Comparison of ENCODE assay signal across 18 cellular contexts in the genomic region with DNA sequence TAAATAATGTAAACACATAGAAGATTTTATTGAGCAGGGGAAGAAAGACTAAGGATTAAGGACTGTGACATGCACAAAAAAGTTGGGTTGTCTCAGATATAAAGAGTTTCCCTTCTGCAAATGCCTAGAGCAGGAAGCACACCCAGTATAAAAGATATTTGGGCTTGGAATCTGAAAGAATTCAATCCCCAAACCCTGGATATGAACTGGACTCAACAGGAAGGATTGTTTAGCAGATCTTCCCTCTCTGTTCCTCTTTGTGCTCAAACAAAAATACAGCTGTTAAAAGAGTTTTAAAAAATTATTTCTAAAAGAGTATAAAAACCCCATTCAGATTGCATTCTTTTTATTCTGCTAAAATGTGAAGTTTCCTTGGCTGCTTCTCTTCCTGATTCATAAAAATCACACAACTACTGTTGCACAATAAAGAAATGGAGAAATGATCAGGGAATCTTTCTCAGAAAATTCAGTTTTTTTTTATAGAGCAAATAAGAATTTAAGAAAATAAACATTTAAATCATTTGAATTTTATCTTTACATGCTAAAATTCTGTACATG.
DNase-seq lines count a peak whose midpoint lies in the region; ATAC-seq, FAIRE-seq and TF ChIP-seq lines count a peak whose summit lies in the region.
"Had no signal": no experiment of that assay in that cellular context is flagged by ENCODE, and none has a peak within 500 bp of the region (broad histone marks: within the 10 kb centered on the region; RNA-seq: fewer than 3 reads in every experiment).

No MANE protein-coding gene starts in this region.

- no peak for TF ChIP-seq CTCF in HCT116 (IDR thresholded peaks at IDR 0.05 in 2 of 3, conservative IDR thresholded peaks at IDR 0.05 in 1 of 3; ENCODE audit: borderline replicate concordance in 1 of 3, insufficient read depth in 1 of 3, low read depth in 2 of 3, low read length in 2 of 3)
- no peak for TF ChIP-seq CTCF in astrocyte (IDR thresholded peaks at IDR 0.05; ENCODE audit: insufficient read depth, low read depth, low read length)
- TF ChIP-seq CTCF in stomach (IDR thresholded peaks at IDR 0.05): no peak

- no peak overlapping the region for H2AFZ ChIP-seq in HCT116 (ENCODE audit: low read depth, low read length, poor library complexity, severe bottlenecking)
- no peak overlapping the region for H2AFZ ChIP-seq in astrocyte (ENCODE audit: low read depth, low read length)

- H3K27ac Mint-ChIP-seq in astrocyte (ENCODE audit: unreplicated experiment): peak overlapping the region; percentile 5
- H3K27ac Mint-ChIP-seq: activated T-helper 1 cell treated with anti-CD3 and anti-CD28 coated beads, Interleukin-12 subunit alpha, Interleukin-12 subunit beta, Interleukin-2, Interleukin-4 antibody, amounts not matched to agents 30 ng/mL and 10 ng/mL and 1 ng/mL, durations not matched to agents 14 hours and 24 hours and 36 hours had no signal

- H3K27me3 ChIP-seq in HCT116 (ENCODE audit: insufficient read depth, low read length) (no peaks in the 10 kb centered on the region), astrocyte (ENCODE audit: insufficient read depth, low read length) (no peaks in the 10 kb centered on the region), stomach (no peaks in the 10 kb centered on the region)
- H3K27me3 ChIP-seq: adrenal gland had no signal

- H3K36me3 Mint-ChIP-seq in astrocyte (ENCODE audit: low read depth, unreplicated experiment): peaks cover 9% of the 10 kb centered on the region

- no peaks in the 10 kb centered on the region for H3K36me3 ChIP-seq in HCT116 (ENCODE audit: control insufficient read depth in 1 of 2, insufficient read depth in 2 of 2, low read length in 2 of 2)
- H3K36me3 ChIP-seq in astrocyte (ENCODE audit: insufficient read depth, low read length): peaks cover 13% of the 10 kb centered on the region
- H3K36me3 ChIP-seq in stomach: peaks cover 0 to 4% (median 0%) of the 10 kb centered on the region in 4 donors
- H3K36me3 ChIP-seq: adrenal gland had no signal

- DNase-seq in HCT116 (ENCODE audit: low read depth, low spot score): no peak
- no peak for DNase-seq in astrocyte (ENCODE audit: low read depth)
- peak; percentile 81 for DNase-seq in foreskin melanocyte
- DNase-seq in stomach: no peak
- no peak for DNase-seq in mucosa of gallbladder (ENCODE audit: low spot score)
- no peak for DNase-seq in NAMALWA (ENCODE audit: low spot score)
- DNase-seq in activated CD4-positive, alpha-beta T cell treated with anti-CD3 and anti-CD28 coated beads, Interleukin-2, amount 50 U/mL, for 1 hour: no peak
- DNase-seq: adrenal gland; DND-41; NCI-H2029; NCI-H524; right cardiac atrium; stimulated activated CD4-positive, alpha-beta T cell treated with anti-CD3 and anti-CD28 coated beads, Interleukin-4, amount 100 ng/mL, for 1 hour; stimulated activated CD8-positive, alpha-beta memory T cell treated with anti-CD3 and anti-CD28 coated beads, Interleukin-4, amount 100 ng/mL, for 48 hours had no signal

- peaks cover 32% of the 10 kb centered on the region for H3K4me1 Mint-ChIP-seq in astrocyte (ENCODE audit: low read depth, unreplicated experiment)

- H3K9me3 ChIP-seq in HCT116 (ENCODE audit: control insufficient read depth in 1 of 2, insufficient read depth in 1 of 2, low read depth in 1 of 2, low read length in 2 of 2) (no peaks in the 10 kb centered on the region), astrocyte (ENCODE audit: insufficient read depth, low read depth, low read length) (no peaks in the 10 kb centered on the region), stomach (no peaks in the 10 kb centered on the region)
- H3K9me3 ChIP-seq: adrenal gland had no signal

- ATAC-seq in HCT116: no peak
- ATAC-seq: right cardiac atrium had no signal

- H3K27ac ChIP-seq in HCT116 (ENCODE audit: low read depth, low read length): peak overlapping the region; percentile 63; the same call in 1 of the 2 replicates
- H3K27ac ChIP-seq in astrocyte (ENCODE audit: low read depth, low read length): peak overlapping the region; percentile 34
- H3K27ac ChIP-seq in stomach: peak overlapping the region in 3 of 5 donors; percentile 41 to 53 (median 44)
- H3K27ac ChIP-seq: C4-2B had no signal

- H3K4me2 ChIP-seq in HCT116 (ENCODE audit: low read length) (peak overlapping the region; percentile 52; the same call in 1 of the 2 replicates), astrocyte (ENCODE audit: low read length) (no peak overlapping the region)

- H3K9ac ChIP-seq in HCT116 (ENCODE audit: low read length) (no peak overlapping the region), astrocyte (ENCODE audit: low read length) (no peak overlapping the region)

- no peaks in the 10 kb centered on the region for H3K27me3 Mint-ChIP-seq in astrocyte (ENCODE audit: low read depth, unreplicated experiment)

- H3K4me3 Mint-ChIP-seq in astrocyte (ENCODE audit: unreplicated experiment): no peak overlapping the region
- H3K4me3 Mint-ChIP-seq: activated T-helper 1 cell treated with anti-CD3 and anti-CD28 coated beads, Interleukin-12 subunit alpha, Interleukin-12 subunit beta, Interleukin-2, Interleukin-4 antibody, amounts not matched to agents 30 ng/mL and 10 ng/mL and 1 ng/mL, durations not matched to agents 14 hours and 24 hours and 36 hours; neural crest cell had no signal

- H3K9me2 ChIP-seq in HCT116 (ENCODE audit: insufficient read depth): 0 out of 2 replicates have a peak, but pooled peaks cover 3% of the 10 kb centered on the region

- TF ChIP-seq POLR2A in HCT116 (IDR thresholded peaks at IDR 0.05; ENCODE audit: borderline replicate concordance, extremely low read depth, insufficient read depth, insufficient read length) (no peak), stomach (IDR thresholded peaks at IDR 0.05) (no peak)

- CTCF ChIA-PET in HCT116 (lab: Charles Lee): no interaction called here

- H3K4me1 ChIP-seq in HCT116 (ENCODE audit: control insufficient read depth in 1 of 2, insufficient read depth in 2 of 2, low read length in 2 of 2): peaks cover 31 to 47% of the 10 kb centered on the region in 2 experiments
- peaks cover 20% of the 10 kb centered on the region for H3K4me1 ChIP-seq in astrocyte (ENCODE audit: insufficient read depth, low read length)
- H3K4me1 ChIP-seq in stomach: peaks cover 17 to 95% (median 50%) of the 10 kb centered on the region in 4 donors

- intact Hi-C loops in HCT116 (cut with micrococcal nuclease): no loop called here
- intact Hi-C loops in stomach (cut with DNase I; ENCODE audit: low total_unique reads): no loop called here

- BruUV-seq in HCT116 (replicated peaks; lab: Mats Ljungman, UMichigan): no TSS peak

- no peak for FAIRE-seq in astrocyte (lab: Jason Lieb, UNC)

- no peak overlapping the region; a peak in 1 of 4 replicates for H3K4me3 ChIP-seq in HCT116 (replicated peaks in 1 of 2; ENCODE audit: low read depth in 1 of 2, low read length in 2 of 2)
- no peak overlapping the region for H3K4me3 ChIP-seq in astrocyte (ENCODE audit: insufficient read depth, low read depth, low read length)
- no peak overlapping the region for H3K4me3 ChIP-seq in stomach
- H3K4me3 ChIP-seq: adrenal gland, lung had no signal

- H3K79me2 ChIP-seq in HCT116 (ENCODE audit: insufficient read depth, low read length) (peaks cover 13% of the 10 kb centered on the region), astrocyte (ENCODE audit: insufficient read depth, low read length) (peaks cover 74% of the 10 kb centered on the region)

- H4K20me1 ChIP-seq in HCT116 (ENCODE audit: insufficient read depth): no peaks in the 10 kb centered on the region
- H4K20me1 ChIP-seq in astrocyte (ENCODE audit: insufficient read depth, low read length): peaks cover 5% of the 10 kb centered on the region

- RAD21 ChIA-PET in HCT116 (lab: Charles Lee; ENCODE audit: low non-redundant PET in 1 of 2, low total read pairs in 2 of 2, uncharacterized antibody in 2 of 2, unreplicated experiment in 2 of 2): no interaction called here

- no peak for TF ChIP-seq RAD21 in HCT116 (IDR thresholded peaks at IDR 0.05; ENCODE audit: low read depth)

- POLR2A ChIA-PET in HCT116 (lab: Charles Lee): no interaction called here

- H3K9me3 Mint-ChIP-seq in astrocyte (ENCODE audit: unreplicated experiment): no peaks in the 10 kb centered on the region
- H3K9me3 Mint-ChIP-seq: activated T-helper 1 cell treated with anti-CD3 and anti-CD28 coated beads, Interleukin-12 subunit alpha, Interleukin-12 subunit beta, Interleukin-2, Interleukin-4 antibody, amounts not matched to agents 30 ng/mL and 10 ng/mL and 1 ng/mL, durations not matched to agents 14 hours and 24 hours and 36 hours; neural crest cell had no signal

- no peak for TF ChIP-seq EP300 in stomach (IDR thresholded peaks at IDR 0.05)

TF ChIP-seq in HCT116, 20 proteins besides CTCF, POLR2A, EP300 and RAD21 (continues in another document):
- TF ChIP-seq, protein P1, sequence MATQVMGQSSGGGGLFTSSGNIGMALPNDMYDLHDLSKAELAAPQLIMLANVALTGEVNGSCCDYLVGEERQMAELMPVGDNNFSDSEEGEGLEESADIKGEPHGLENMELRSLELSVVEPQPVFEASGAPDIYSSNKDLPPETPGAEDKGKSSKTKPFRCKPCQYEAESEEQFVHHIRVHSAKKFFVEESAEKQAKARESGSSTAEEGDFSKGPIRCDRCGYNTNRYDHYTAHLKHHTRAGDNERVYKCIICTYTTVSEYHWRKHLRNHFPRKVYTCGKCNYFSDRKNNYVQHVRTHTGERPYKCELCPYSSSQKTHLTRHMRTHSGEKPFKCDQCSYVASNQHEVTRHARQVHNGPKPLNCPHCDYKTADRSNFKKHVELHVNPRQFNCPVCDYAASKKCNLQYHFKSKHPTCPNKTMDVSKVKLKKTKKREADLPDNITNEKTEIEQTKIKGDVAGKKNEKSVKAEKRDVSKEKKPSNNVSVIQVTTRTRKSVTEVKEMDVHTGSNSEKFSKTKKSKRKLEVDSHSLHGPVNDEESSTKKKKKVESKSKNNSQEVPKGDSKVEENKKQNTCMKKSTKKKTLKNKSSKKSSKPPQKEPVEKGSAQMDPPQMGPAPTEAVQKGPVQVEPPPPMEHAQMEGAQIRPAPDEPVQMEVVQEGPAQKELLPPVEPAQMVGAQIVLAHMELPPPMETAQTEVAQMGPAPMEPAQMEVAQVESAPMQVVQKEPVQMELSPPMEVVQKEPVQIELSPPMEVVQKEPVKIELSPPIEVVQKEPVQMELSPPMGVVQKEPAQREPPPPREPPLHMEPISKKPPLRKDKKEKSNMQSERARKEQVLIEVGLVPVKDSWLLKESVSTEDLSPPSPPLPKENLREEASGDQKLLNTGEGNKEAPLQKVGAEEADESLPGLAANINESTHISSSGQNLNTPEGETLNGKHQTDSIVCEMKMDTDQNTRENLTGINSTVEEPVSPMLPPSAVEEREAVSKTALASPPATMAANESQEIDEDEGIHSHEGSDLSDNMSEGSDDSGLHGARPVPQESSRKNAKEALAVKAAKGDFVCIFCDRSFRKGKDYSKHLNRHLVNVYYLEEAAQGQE (IDR thresholded peaks at IDR 0.05; ENCODE audit: low read depth): no peak
- TF ChIP-seq SRF (IDR thresholded peaks at IDR 0.05; ENCODE audit: low read depth): no peak
- TF ChIP-seq EZH2 (IDR thresholded peaks at IDR 0.05): no peak
- TF ChIP-seq JUND (IDR thresholded peaks at IDR 0.05): no peak
- TF ChIP-seq ZFX (IDR thresholded peaks at IDR 0.05): no peak
- no peak for TF ChIP-seq SIN3A (IDR thresholded peaks at IDR 0.05; ENCODE audit: low read depth)
- TF ChIP-seq SP1 (IDR thresholded peaks at IDR 0.05; ENCODE audit: low read depth): no peak
- TF ChIP-seq ZNF274 (IDR thresholded peaks at IDR 0.05; ENCODE audit: low read depth, low read length): no peak
